Comparison of ENCODE assay signal across 8 cellular contexts in genomic region chr3:196643201-196643749, GRCh38. TPM values are rescaled to one million over a fixed set of nuclear protein-coding genes. Genes with fewer than 3 reads are reported as not detected.
A peak's percentile ranks its signal among the peaks of the same experiment; 100 is the strongest.
DNase-seq lines count a peak whose midpoint lies in the region; ATAC-seq, FAIRE-seq and TF ChIP-seq lines count a peak whose summit lies in the region.

No MANE protein-coding gene starts in this region.

- H3K36me3 ChIP-seq in transverse colon = no peaks in the 10 kb centered on the region

- peaks cover 16 to 23% of the 10 kb centered on the region in 2 donors for H3K36me3 Mint-ChIP-seq in activated naive CD4-positive, alpha-beta T cell treated with anti-CD3 and anti-CD28 coated beads, Interleukin-2, amount 50 U/mL, for 72 hours

- no peaks in the 10 kb centered on the region for H3K9me3 Mint-ChIP-seq in activated naive CD4-positive, alpha-beta T cell treated with anti-CD3 and anti-CD28 coated beads, Interleukin-2, amount 50 U/mL, for 72 hours

- peaks cover 14% of the 10 kb centered on the region for H3K27me3 ChIP-seq in transverse colon

- FAIRE-seq in D721Med (lab: Jason Lieb, UNC) = no peak

- intact Hi-C loops in transverse colon (cut with DNase I; ENCODE audit: low total_unique reads) = no loop called here

- peak; percentile 7 for TF ChIP-seq POLR2A in transverse colon (IDR thresholded peaks at IDR 0.05)

- in situ Hi-C loops in transverse colon (cut with MboI; ENCODE audit: low pct_ligation_motif_present in 1 of 4, low pct_unique_long_range_greater_than_20kb in 1 of 4, low sequenced_read_pairs in 3 of 4) = no loop called here

- TF ChIP-seq CTCF in transverse colon (IDR thresholded peaks at IDR 0.05) (no peak), D721Med (IDR thresholded peaks at IDR 0.05; ENCODE audit: insufficient read depth, missing control alignments) (no peak)

- peak overlapping the region; percentile 64 to 68 for H3K27ac Mint-ChIP-seq in activated naive CD4-positive, alpha-beta T cell treated with anti-CD3 and anti-CD28 coated beads, Interleukin-2, amount 50 U/mL, for 72 hours

- no peaks in the 10 kb centered on the region for H3K9me3 ChIP-seq in transverse colon

- WGBS in transverse colon (ENCODE audit: low coverage in 1 of 2), 2 donors = 70 to 89% methylated on average over 5 to 13 of the region's 13 CpGs

- no peak overlapping the region for H3K4me3 ChIP-seq in transverse colon

- H3K4me1 ChIP-seq in transverse colon = peaks cover 0 to 20% (median 3%) of the 10 kb centered on the region in 4 donors

- ATAC-seq in GM18520 (IDR thresholded peaks at IDR 0.05; ENCODE audit: unreplicated experiment) = peak; percentile 81
- peak; percentile 71 for ATAC-seq in GM21576 (IDR thresholded peaks at IDR 0.05; ENCODE audit: unreplicated experiment)
- ATAC-seq in activated naive CD4-positive, alpha-beta T cell treated with anti-CD3 and anti-CD28 coated beads, Interleukin-2, amount 50 U/mL, for 72 hours = peak in 1 of 2 donors; percentile 32

- H3K27ac ChIP-seq in transverse colon = peak overlapping the region in 3 of 4 donors; percentile 5 to 49 (median 35)

- peak; percentile 53 for DNase-seq in KG1 (lab: John Stamatoyannopoulos, UW)
- DNase-seq in activated naive CD4-positive, alpha-beta T cell treated with anti-CD3 and anti-CD28 coated beads, Interleukin-2, amount 50 U/mL, for 72 hours (ENCODE audit: low spot score in 2 of 2) = peak in 1 of 2 donors; percentile 71
- DNase-seq in transverse colon = peak; percentile 76
- DNase-seq in A172 (ENCODE audit: low spot score) = no peak
- DNase-seq in D721Med (ENCODE audit: insufficient read length, low spot score) = no peak
- no peak for DNase-seq in NCI-H1092 treated with DMSO at 0.1 percent for 48 hours (lab: John Stamatoyannopoulos, UW)

- TF ChIP-seq EP300 in transverse colon (IDR thresholded peaks at IDR 0.05; ENCODE audit: low read depth) = no peak

RNA-seq across cellular contexts. Expression of gene NRROS, which starts 3.8 kb away (rescaled TPM):
- total RNA-seq in activated naive CD4-positive, alpha-beta T cell treated with anti-CD3 and anti-CD28 coated beads, Interleukin-2, amount 50 U/mL, for 72 hours = 10 to 100 TPM; 17.2 to 27.7 TPM
- 1 to 10 TPM in 2 of 4 donors, not detected in 2; 2.5 to 3.7 TPM for total RNA-seq in transverse colon
- total RNA-seq in A172 (2014; rRNA removed; shearing (Covaris generic)) = not detected in 2 replicates

Comparison
In these comparisons a context has a peak if more than half of its experiments do, and no peak if none do; other contexts are left out.
1. DNase-seq: peak in KG1 (single experiment) and transverse colon (single experiment); none in A172 (single experiment), D721Med (single experiment) and NCI-H1092 treated with DMSO at 0.1 percent for 48 hours (single experiment).